ENCODE assay signal across 8 cellular contexts in the genomic region with DNA sequence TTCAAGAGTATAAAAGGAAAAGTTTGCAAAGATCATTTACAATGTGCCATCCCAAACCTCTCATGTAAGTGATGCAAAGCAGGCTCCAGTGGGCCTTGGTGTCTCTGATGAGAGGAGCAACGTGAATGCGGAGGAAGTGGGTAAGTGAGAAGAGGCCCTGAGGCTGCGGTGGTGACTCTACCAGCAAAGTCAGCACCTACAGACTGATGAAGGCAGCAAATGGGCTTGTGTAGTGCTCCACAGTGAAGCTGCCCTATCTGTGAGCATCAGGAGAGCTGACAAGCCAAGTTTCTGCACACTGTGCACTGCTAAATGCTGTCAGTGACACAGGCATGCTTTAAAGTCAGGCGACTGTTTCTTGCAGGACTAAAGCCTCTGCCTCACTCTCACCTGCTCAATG. TPM values are rescaled to one million over a fixed set of nuclear protein-coding genes. Genes with fewer than 3 reads are reported as not detected.
DNase-seq lines count a peak whose midpoint lies in the region; ATAC-seq lines count a peak whose summit lies in the region.

No MANE protein-coding gene starts in this region.

- no peak overlapping the region for H2BK120ac ChIP-seq in neuronal stem cell (ENCODE audit: low read depth, low read length)

- no peak overlapping the region for H2AK5ac ChIP-seq in neuronal stem cell (ENCODE audit: low read depth, low read length)

- ATAC-seq in GM18858 (IDR thresholded peaks at IDR 0.05; ENCODE audit: unreplicated experiment) (peak; percentile 29), GM18511 (IDR thresholded peaks at IDR 0.05; ENCODE audit: unreplicated experiment) (no peak), GM19397 (IDR thresholded peaks at IDR 0.05; ENCODE audit: unreplicated experiment) (no peak), HG03159 (IDR thresholded peaks at IDR 0.05; ENCODE audit: unreplicated experiment) (no peak)

- H3K27me3 ChIP-seq in neuronal stem cell (ENCODE audit: control insufficient read depth in 3 of 3, insufficient read depth in 3 of 3, low read depth in 1 of 3, low read length in 3 of 3): peaks cover 0 to 13% (median 0%) of the 10 kb centered on the region in 3 experiments

- H4K91ac ChIP-seq in neuronal stem cell (ENCODE audit: low read depth, low read length, poor library complexity): no peak overlapping the region

- no peaks in the 10 kb centered on the region for H3K9me3 ChIP-seq in neuronal stem cell (replicated peaks in 1 of 2; ENCODE audit: control insufficient read depth in 2 of 2, insufficient read depth in 1 of 2, low read depth in 1 of 2, low read length in 2 of 2)

- H3K36me3 ChIP-seq in neuronal stem cell (replicated peaks in 1 of 2; ENCODE audit: control insufficient read depth in 2 of 2, insufficient read depth in 2 of 2, low read length in 2 of 2): no peaks in the 10 kb centered on the region

- no peak overlapping the region for H3K4me2 ChIP-seq in neuronal stem cell (ENCODE audit: insufficient read depth, low read length, poor library complexity, severe bottlenecking)

- H3K14ac ChIP-seq in neuronal stem cell (ENCODE audit: low read length): no peak overlapping the region

- no peak overlapping the region for H2AFZ ChIP-seq in neuronal stem cell (ENCODE audit: low read length)

- peak; percentile 20 for DNase-seq in NK-92 (lab: John Stamatoyannopoulos, UW; ENCODE audit: unreplicated experiment)
- peak in 3 of 4 experiments; percentile 14 to 63 (median 54) for DNase-seq in activated naive CD4-positive, alpha-beta T cell (lab: John Stamatoyannopoulos, UW)
- DNase-seq in stimulated activated CD4-positive, alpha-beta T cell treated with anti-CD3 and anti-CD28 coated beads, Interleukin-4, amount 100 ng/mL, for 24 hours: peak; percentile 82
- no peak for DNase-seq in neuronal stem cell (ENCODE audit: low spot score)

- no peak overlapping the region for H3K27ac ChIP-seq in neuronal stem cell (replicated peaks; ENCODE audit: low read length)

- H4K8ac ChIP-seq in neuronal stem cell (ENCODE audit: low read depth, low read length): no peak overlapping the region

- H3K9ac ChIP-seq in neuronal stem cell (ENCODE audit: low read depth, low read length, poor library complexity): no peak overlapping the region

- no peak overlapping the region for H3K4me3 ChIP-seq in neuronal stem cell (ENCODE audit: low read length in 2 of 2)

- no peak overlapping the region for H3K23ac ChIP-seq in neuronal stem cell (ENCODE audit: low read depth, low read length, poor library complexity)

- H2BK15ac ChIP-seq in neuronal stem cell (ENCODE audit: low read length): no peak overlapping the region

- no peak overlapping the region for H2BK5ac ChIP-seq in neuronal stem cell (ENCODE audit: low read length)

- H3K79me1 ChIP-seq in neuronal stem cell (ENCODE audit: low read depth, low read length): no peaks in the 10 kb centered on the region

- no CpG with 5 or more reads among the region's 4 CpGs for WGBS in neuronal stem cell (ENCODE audit: extremely low coverage in 2 of 2, insufficient read length in 2 of 2, insufficient replicate concordance in 1 of 2), 2 donors

- H3K18ac ChIP-seq in neuronal stem cell (ENCODE audit: low read length): no peak overlapping the region

- H3K4ac ChIP-seq in neuronal stem cell (ENCODE audit: low read length): no peak overlapping the region

- no peaks in the 10 kb centered on the region for H3K4me1 ChIP-seq in neuronal stem cell (ENCODE audit: control insufficient read depth in 2 of 2, insufficient read depth in 1 of 2, low read depth in 1 of 2, low read length in 2 of 2)

- no peak overlapping the region for H2BK12ac ChIP-seq in neuronal stem cell (ENCODE audit: low read length)

RNA-seq across cellular contexts. Expression of a gene that starts 15.6 kb away (rescaled TPM):
- 39.5 TPM for polyA plus RNA-seq in neuronal stem cell (2013, experiment 1 of 2)
- polyA plus RNA-seq in neuronal stem cell (2013, experiment 2 of 2): 39.3 TPM
